ENCODE assay signal across 20 cellular contexts in genomic region chr11:107848345-107848744, GRCh38. TPM values are rescaled to one million over a fixed set of nuclear protein-coding genes. Genes with fewer than 3 reads are reported as not detected.
DNase-seq lines count a peak whose midpoint lies in the region; ATAC-seq and TF ChIP-seq lines count a peak whose summit lies in the region.
"Had no signal": no experiment of that assay in that cellular context is flagged by ENCODE, and none has a peak within 500 bp of the region (broad histone marks: within the 10 kb centered on the region; RNA-seq: fewer than 3 reads in every experiment).

No MANE protein-coding gene starts in this region.

- H3K27me3 ChIP-seq in PC-9 (ENCODE audit: insufficient read depth, low read depth) = no peaks in the 10 kb centered on the region
- H3K27me3 ChIP-seq in CD8-positive, alpha-beta memory T cell (ENCODE audit: insufficient read depth, low read length, poor library complexity, severe bottlenecking) = no peaks in the 10 kb centered on the region

- peaks cover 10% of the 10 kb centered on the region for H4K20me1 ChIP-seq in PC-9 (ENCODE audit: insufficient read depth)

- H3K9me3 ChIP-seq in PC-9 (ENCODE audit: insufficient read depth, low read depth) = no peaks in the 10 kb centered on the region
- H3K9me3 ChIP-seq in CD8-positive, alpha-beta memory T cell (ENCODE audit: low read length) = no peaks in the 10 kb centered on the region
- H3K9me3 ChIP-seq: Caco-2 had no signal

- intact Hi-C loops in PC-9 (cut with micrococcal nuclease; ENCODE audit: unreplicated experiment) = no loop called here

- H3K4me3 ChIP-seq in PC-9 = no peak overlapping the region
- H3K4me3 ChIP-seq in CD8-positive, alpha-beta memory T cell (ENCODE audit: low read length) = no peak overlapping the region

- no peak for ATAC-seq in central memory CD8-positive, alpha-beta T cell (replicated peaks; ENCODE audit: extremely low read depth, poor library complexity, severe bottlenecking)
- no peak for ATAC-seq in stimulated activated memory B cell treated with anti-CD40 and anti-IgM and Interleukin-4, amounts not matched to agents 10 μg/mL and 1 μg/mL and 100 μg/mL, for 72 hours
- no peak for ATAC-seq in HG03565 (IDR thresholded peaks at IDR 0.05; ENCODE audit: unreplicated experiment)
- no peak for ATAC-seq in activated T-cell treated with anti-CD3 and anti-CD28 coated beads, Interleukin-2, amount 50 U/mL, for 72 hours (replicated peaks in 1 of 2)
- ATAC-seq: HepG2 had no signal

- H3K9me2 ChIP-seq in PC-9 (ENCODE audit: insufficient read depth) = no peaks in the 10 kb centered on the region

- peaks cover 93% of the 10 kb centered on the region for H3K79me2 ChIP-seq in PC-9 (ENCODE audit: low read depth)

- DNase-seq in NCI-H82 (lab: John Stamatoyannopoulos, UW) (peak; percentile 60), NCI-H82 treated with DMSO at 0.1 percent for 48 hours (lab: John Stamatoyannopoulos, UW; ENCODE audit: unreplicated experiment) (no peak), PC-9 (peak in 1 of 2 experiments; percentile 35)
- DNase-seq in central memory CD8-positive, alpha-beta T cell (ENCODE audit: low spot score in 2 of 2) = no peak
- no peak for DNase-seq in activated T-cell treated with anti-CD3 and anti-CD28 coated beads, Interleukin-2, amount 50 U/mL, for 72 hours
- no peak for DNase-seq in CD8-positive, alpha-beta memory T cell
- DNase-seq: Caco-2, DMS153, GF-D8, KBM-7, MV-4-11, NCI-H1694 treated with DMSO at 0.1 percent for 48 hours, NCI-H2107, NCI-H226, RPMI8226 had no signal

- BruUV-seq in PC-9 (replicated peaks; lab: Mats Ljungman, UMichigan) = no TSS peak

- H2AFZ ChIP-seq in PC-9 = no peak overlapping the region

- peaks cover 34% of the 10 kb centered on the region for H3F3A ChIP-seq in PC-9 (ENCODE audit: insufficient read depth, low read depth)

- H3K36me3 ChIP-seq in PC-9 (ENCODE audit: low read depth) = no peaks in the 10 kb centered on the region
- H3K36me3 ChIP-seq in CD8-positive, alpha-beta memory T cell (ENCODE audit: insufficient read depth, low read length) = no peaks in the 10 kb centered on the region

- peak overlapping the region; percentile 8; the same call in 1 of the 2 replicates for H3K4me2 ChIP-seq in PC-9

- H3K36me3 Mint-ChIP-seq in central memory CD8-positive, alpha-beta T cell (ENCODE audit: insufficient read depth) = no peaks in the 10 kb centered on the region
- no peaks in the 10 kb centered on the region for H3K36me3 Mint-ChIP-seq in stimulated activated memory B cell treated with anti-CD40 and anti-IgM and Interleukin-4, amounts not matched to agents 10 μg/mL and 1 μg/mL and 100 μg/mL, for 72 hours
- peaks cover 1 to 2% of the 10 kb centered on the region in 2 donors for H3K36me3 Mint-ChIP-seq in activated T-cell treated with anti-CD3 and anti-CD28 coated beads, Interleukin-2, amount 50 U/mL, for 72 hours (ENCODE audit: insufficient read depth in 2 of 2)
- peaks cover 0 to 3% (median 2%) of the 10 kb centered on the region in 3 donors for H3K36me3 Mint-ChIP-seq in CD8-positive, alpha-beta memory T cell

- TF ChIP-seq CTCF in PC-9 (conservative IDR thresholded peaks at IDR 0.05) = no peak

- no peak overlapping the region for H3K4me3 Mint-ChIP-seq in central memory CD8-positive, alpha-beta T cell
- no peak overlapping the region for H3K4me3 Mint-ChIP-seq in stimulated activated memory B cell treated with anti-CD40 and anti-IgM and Interleukin-4, amounts not matched to agents 10 μg/mL and 1 μg/mL and 100 μg/mL, for 72 hours
- no peak overlapping the region for H3K4me3 Mint-ChIP-seq in activated T-cell treated with anti-CD3 and anti-CD28 coated beads, Interleukin-2, amount 50 U/mL, for 72 hours
- no peak overlapping the region for H3K4me3 Mint-ChIP-seq in CD8-positive, alpha-beta memory T cell
- H3K4me3 Mint-ChIP-seq: B cell had no signal

- CTCF ChIA-PET in PC-9 (lab: Charles Lee) = no interaction called here
- CTCF ChIA-PET in CD8-positive, alpha-beta memory T cell (lab: Charles Lee) = no interaction called here

- H3K27ac Mint-ChIP-seq in central memory CD8-positive, alpha-beta T cell (ENCODE audit: low read depth) = peak overlapping the region; percentile 58
- peak overlapping the region; percentile 15 for H3K27ac Mint-ChIP-seq in stimulated activated memory B cell treated with anti-CD40 and anti-IgM and Interleukin-4, amounts not matched to agents 10 μg/mL and 1 μg/mL and 100 μg/mL, for 72 hours
- no peak overlapping the region for H3K27ac Mint-ChIP-seq in activated T-cell treated with anti-CD3 and anti-CD28 coated beads, Interleukin-2, amount 50 U/mL, for 72 hours
- no peak overlapping the region for H3K27ac Mint-ChIP-seq in CD8-positive, alpha-beta memory T cell

- peaks cover 44% of the 10 kb centered on the region for H3K4me1 ChIP-seq in PC-9 (replicated peaks; ENCODE audit: insufficient read depth)
- no peaks in the 10 kb centered on the region for H3K4me1 ChIP-seq in CD8-positive, alpha-beta memory T cell (ENCODE audit: insufficient read depth, low read length)

- H3K27ac ChIP-seq in PC-9 = 0 out of 2 replicates have a peak overlapping the region, but pooled peaks have one; percentile 27
- no peak overlapping the region for H3K27ac ChIP-seq in CD8-positive, alpha-beta memory T cell (ENCODE audit: low read depth, low read length)
- H3K27ac ChIP-seq: 22Rv1 had no signal

- H3K9me3 Mint-ChIP-seq in central memory CD8-positive, alpha-beta T cell = no peaks in the 10 kb centered on the region
- no peaks in the 10 kb centered on the region for H3K9me3 Mint-ChIP-seq in stimulated activated memory B cell treated with anti-CD40 and anti-IgM and Interleukin-4, amounts not matched to agents 10 μg/mL and 1 μg/mL and 100 μg/mL, for 72 hours
- H3K9me3 Mint-ChIP-seq in activated T-cell treated with anti-CD3 and anti-CD28 coated beads, Interleukin-2, amount 50 U/mL, for 72 hours = no peaks in the 10 kb centered on the region
- H3K9me3 Mint-ChIP-seq in CD8-positive, alpha-beta memory T cell = no peaks in the 10 kb centered on the region

- H3K4me1 Mint-ChIP-seq in central memory CD8-positive, alpha-beta T cell = peaks cover 18% of the 10 kb centered on the region
- peaks cover 40% of the 10 kb centered on the region for H3K4me1 Mint-ChIP-seq in stimulated activated memory B cell treated with anti-CD40 and anti-IgM and Interleukin-4, amounts not matched to agents 10 μg/mL and 1 μg/mL and 100 μg/mL, for 72 hours
- H3K4me1 Mint-ChIP-seq in activated T-cell treated with anti-CD3 and anti-CD28 coated beads, Interleukin-2, amount 50 U/mL, for 72 hours (ENCODE audit: low read depth) = peaks cover 42% of the 10 kb centered on the region
- peaks cover 6 to 20% (median 14%) of the 10 kb centered on the region in 3 donors for H3K4me1 Mint-ChIP-seq in CD8-positive, alpha-beta memory T cell

- H3K27me3 Mint-ChIP-seq in central memory CD8-positive, alpha-beta T cell = no peaks in the 10 kb centered on the region
- no peaks in the 10 kb centered on the region for H3K27me3 Mint-ChIP-seq in stimulated activated memory B cell treated with anti-CD40 and anti-IgM and Interleukin-4, amounts not matched to agents 10 μg/mL and 1 μg/mL and 100 μg/mL, for 72 hours
- no peaks in the 10 kb centered on the region for H3K27me3 Mint-ChIP-seq in activated T-cell treated with anti-CD3 and anti-CD28 coated beads, Interleukin-2, amount 50 U/mL, for 72 hours (ENCODE audit: low read depth)
- H3K27me3 Mint-ChIP-seq in CD8-positive, alpha-beta memory T cell = peaks cover 0 to 2% of the 10 kb centered on the region in 2 donors
- H3K27me3 Mint-ChIP-seq: B cell had no signal

- POLR2A ChIA-PET in PC-9 (lab: Charles Lee; ENCODE audit: unreplicated experiment) = no interaction called here
- POLR2A ChIA-PET in CD8-positive, alpha-beta memory T cell (lab: Charles Lee) = no interaction called here

RNA-seq across cellular contexts. Expression of gene SLC35F2, which starts 10.2 kb away (rescaled TPM):
- total RNA-seq in PC-9 (2021) = 24.9 and 35.7 TPM in 2 replicates
- 10 to 100 TPM; 22.4 to 29.4 TPM for total RNA-seq in activated T-cell treated with anti-CD3 and anti-CD28 coated beads, Interleukin-2, amount 50 U/mL, for 72 hours
- 10 to 100 TPM; 32.0 to 34.5 TPM for total RNA-seq in CD8-positive, alpha-beta memory T cell
- 11.6 TPM for polyA plus RNA-seq in CD8-positive, alpha-beta memory T cell

Comparison
In these comparisons a context has a peak if more than half of its experiments do, and no peak if none do; other contexts are left out.
1. H3K27ac Mint-ChIP-seq: peak in central memory CD8-positive, alpha-beta T cell (single experiment) and stimulated activated memory B cell treated with anti-CD40 and anti-IgM and Interleukin-4, amounts not matched to agents 10 μg/mL and 1 μg/mL and 100 μg/mL, for 72 hours (single experiment); none in activated T-cell treated with anti-CD3 and anti-CD28 coated beads, Interleukin-2, amount 50 U/mL, for 72 hours (single experiment) and CD8-positive, alpha-beta memory T cell (0 of 8).